In the genomic region with DNA sequence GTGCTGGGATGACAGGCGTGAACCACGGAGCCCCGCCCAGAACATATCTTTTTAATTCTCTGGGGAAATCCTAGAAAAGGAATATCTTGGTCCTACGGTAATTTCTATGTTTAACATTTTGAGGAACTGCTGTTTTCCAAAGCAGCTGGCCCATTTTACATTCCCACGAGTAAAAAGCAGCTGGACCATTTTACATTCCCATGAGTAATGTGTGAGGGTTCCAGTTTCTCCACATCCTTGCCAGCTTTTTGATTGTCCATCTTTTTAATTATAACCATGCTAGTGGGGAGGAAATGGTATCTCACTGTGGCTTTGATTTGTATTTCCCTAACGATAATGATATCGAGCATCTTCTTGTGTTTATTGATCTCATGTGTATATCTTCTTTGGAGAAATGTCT, we compare ENCODE assay signal across 1 cellular context.
A peak's percentile ranks its signal among the peaks of the same experiment; 100 is the strongest.
TF ChIP-seq lines count a peak whose summit lies in the region.

No MANE protein-coding gene starts in this region.

TF ChIP-seq in K562, 482 proteins besides CTCF, POLR2A, EP300 and RAD21 (continued from another document):
- TF ChIP-seq, protein P1, sequence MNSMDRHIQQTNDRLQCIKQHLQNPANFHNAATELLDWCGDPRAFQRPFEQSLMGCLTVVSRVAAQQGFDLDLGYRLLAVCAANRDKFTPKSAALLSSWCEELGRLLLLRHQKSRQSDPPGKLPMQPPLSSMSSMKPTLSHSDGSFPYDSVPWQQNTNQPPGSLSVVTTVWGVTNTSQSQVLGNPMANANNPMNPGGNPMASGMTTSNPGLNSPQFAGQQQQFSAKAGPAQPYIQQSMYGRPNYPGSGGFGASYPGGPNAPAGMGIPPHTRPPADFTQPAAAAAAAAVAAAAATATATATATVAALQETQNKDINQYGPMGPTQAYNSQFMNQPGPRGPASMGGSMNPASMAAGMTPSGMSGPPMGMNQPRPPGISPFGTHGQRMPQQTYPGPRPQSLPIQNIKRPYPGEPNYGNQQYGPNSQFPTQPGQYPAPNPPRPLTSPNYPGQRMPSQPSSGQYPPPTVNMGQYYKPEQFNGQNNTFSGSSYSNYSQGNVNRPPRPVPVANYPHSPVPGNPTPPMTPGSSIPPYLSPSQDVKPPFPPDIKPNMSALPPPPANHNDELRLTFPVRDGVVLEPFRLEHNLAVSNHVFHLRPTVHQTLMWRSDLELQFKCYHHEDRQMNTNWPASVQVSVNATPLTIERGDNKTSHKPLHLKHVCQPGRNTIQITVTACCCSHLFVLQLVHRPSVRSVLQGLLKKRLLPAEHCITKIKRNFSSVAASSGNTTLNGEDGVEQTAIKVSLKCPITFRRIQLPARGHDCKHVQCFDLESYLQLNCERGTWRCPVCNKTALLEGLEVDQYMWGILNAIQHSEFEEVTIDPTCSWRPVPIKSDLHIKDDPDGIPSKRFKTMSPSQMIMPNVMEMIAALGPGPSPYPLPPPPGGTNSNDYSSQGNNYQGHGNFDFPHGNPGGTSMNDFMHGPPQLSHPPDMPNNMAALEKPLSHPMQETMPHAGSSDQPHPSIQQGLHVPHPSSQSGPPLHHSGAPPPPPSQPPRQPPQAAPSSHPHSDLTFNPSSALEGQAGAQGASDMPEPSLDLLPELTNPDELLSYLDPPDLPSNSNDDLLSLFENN (IDR thresholded peaks at IDR 0.05; ENCODE audit: low read depth in 2 of 2, low read length in 2 of 2) = no peak
- TF ChIP-seq NR4A1 (CRISPR knock-in tag; IDR thresholded peaks at IDR 0.05) = no peak
- TF ChIP-seq NR4A1 (tag; IDR thresholded peaks at IDR 0.05) = no peak
- TF ChIP-seq, protein P2, sequence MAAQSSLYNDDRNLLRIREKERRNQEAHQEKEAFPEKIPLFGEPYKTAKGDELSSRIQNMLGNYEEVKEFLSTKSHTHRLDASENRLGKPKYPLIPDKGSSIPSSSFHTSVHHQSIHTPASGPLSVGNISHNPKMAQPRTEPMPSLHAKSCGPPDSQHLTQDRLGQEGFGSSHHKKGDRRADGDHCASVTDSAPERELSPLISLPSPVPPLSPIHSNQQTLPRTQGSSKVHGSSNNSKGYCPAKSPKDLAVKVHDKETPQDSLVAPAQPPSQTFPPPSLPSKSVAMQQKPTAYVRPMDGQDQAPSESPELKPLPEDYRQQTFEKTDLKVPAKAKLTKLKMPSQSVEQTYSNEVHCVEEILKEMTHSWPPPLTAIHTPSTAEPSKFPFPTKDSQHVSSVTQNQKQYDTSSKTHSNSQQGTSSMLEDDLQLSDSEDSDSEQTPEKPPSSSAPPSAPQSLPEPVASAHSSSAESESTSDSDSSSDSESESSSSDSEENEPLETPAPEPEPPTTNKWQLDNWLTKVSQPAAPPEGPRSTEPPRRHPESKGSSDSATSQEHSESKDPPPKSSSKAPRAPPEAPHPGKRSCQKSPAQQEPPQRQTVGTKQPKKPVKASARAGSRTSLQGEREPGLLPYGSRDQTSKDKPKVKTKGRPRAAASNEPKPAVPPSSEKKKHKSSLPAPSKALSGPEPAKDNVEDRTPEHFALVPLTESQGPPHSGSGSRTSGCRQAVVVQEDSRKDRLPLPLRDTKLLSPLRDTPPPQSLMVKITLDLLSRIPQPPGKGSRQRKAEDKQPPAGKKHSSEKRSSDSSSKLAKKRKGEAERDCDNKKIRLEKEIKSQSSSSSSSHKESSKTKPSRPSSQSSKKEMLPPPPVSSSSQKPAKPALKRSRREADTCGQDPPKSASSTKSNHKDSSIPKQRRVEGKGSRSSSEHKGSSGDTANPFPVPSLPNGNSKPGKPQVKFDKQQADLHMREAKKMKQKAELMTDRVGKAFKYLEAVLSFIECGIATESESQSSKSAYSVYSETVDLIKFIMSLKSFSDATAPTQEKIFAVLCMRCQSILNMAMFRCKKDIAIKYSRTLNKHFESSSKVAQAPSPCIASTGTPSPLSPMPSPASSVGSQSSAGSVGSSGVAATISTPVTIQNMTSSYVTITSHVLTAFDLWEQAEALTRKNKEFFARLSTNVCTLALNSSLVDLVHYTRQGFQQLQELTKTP (IDR thresholded peaks at IDR 0.05; ENCODE audit: low read depth in 1 of 2, partially characterized antibody in 2 of 2) = peak in 1 of 2 experiments; percentile 59
- no peak for TF ChIP-seq KAT8 (IDR thresholded peaks at IDR 0.05; ENCODE audit: low read depth)
